11 cellular contexts compared by ENCODE assay signal in genomic region chr22:20431520-20432237, GRCh38. TPM values are rescaled to one million over a fixed set of nuclear protein-coding genes. Genes with fewer than 3 reads are reported as not detected.
DNase-seq lines count a peak whose midpoint lies in the region; ATAC-seq and TF ChIP-seq lines count a peak whose summit lies in the region.
"Had no signal": no experiment of that assay in that cellular context is flagged by ENCODE, and none has a peak within 500 bp of the region (broad histone marks: within the 10 kb centered on the region; RNA-seq: fewer than 3 reads in every experiment).

No MANE protein-coding gene starts in this region.

- intact Hi-C loops in Right ventricle myocardium inferior (cut with DNase I): no loop called here

- no peaks in the 10 kb centered on the region for H3K9me3 ChIP-seq in T-helper 17 cell (ENCODE audit: control insufficient read depth, low read length, poor library complexity, severe bottlenecking)
- no peaks in the 10 kb centered on the region for H3K9me3 ChIP-seq in iPS-18a (ENCODE audit: control insufficient read depth, low read depth, low read length)
- H3K9me3 ChIP-seq: adrenal gland, ovary had no signal

- peak overlapping the region; percentile 45 for H3K4me3 ChIP-seq in iPS-18a (ENCODE audit: low read length)
- peak overlapping the region in 6 of 7 experiments; percentile 16 to 31 (median 20) for H3K4me3 ChIP-seq in skin epidermis
- H3K4me3 ChIP-seq: ovary had no signal

- H3K27ac Mint-ChIP-seq in T-helper 17 cell: no peak overlapping the region

- peaks cover 22% of the 10 kb centered on the region for H3K4me1 Mint-ChIP-seq in T-helper 17 cell

- ATAC-seq in T-helper 17 cell: no peak
- ATAC-seq in HG03175 (IDR thresholded peaks at IDR 0.05; ENCODE audit: unreplicated experiment): no peak
- no peak for ATAC-seq in GM21576 (IDR thresholded peaks at IDR 0.05; ENCODE audit: unreplicated experiment)
- ATAC-seq in Right ventricle myocardium inferior: no peak

- TF ChIP-seq CTCF in GM13977 (IDR thresholded peaks at IDR 0.05; ENCODE audit: extremely low read depth, insufficient read depth, missing control alignments): no peak

- H3K27me3 Mint-ChIP-seq in T-helper 17 cell: peaks cover 32% of the 10 kb centered on the region

- H3K27ac ChIP-seq in iPS-18a (ENCODE audit: low read length): no peak overlapping the region
- no peak overlapping the region for H3K27ac ChIP-seq in skin epidermis
- H3K27ac ChIP-seq: adrenal gland, foreskin keratinocyte, ovary had no signal

- no peak overlapping the region for H3K9ac ChIP-seq in iPS-18a (ENCODE audit: low read length)

- no peaks in the 10 kb centered on the region for H3K36me3 ChIP-seq in iPS-18a (ENCODE audit: control insufficient read depth, low read depth, low read length)
- H3K36me3 ChIP-seq: adrenal gland, ovary had no signal

- H3K36me3 Mint-ChIP-seq in T-helper 17 cell (ENCODE audit: low read depth): peaks cover 3% of the 10 kb centered on the region

- H3K4me1 ChIP-seq in iPS-18a (ENCODE audit: control insufficient read depth, low read depth, low read length): peaks cover 10% of the 10 kb centered on the region
- H3K4me1 ChIP-seq: foreskin keratinocyte had no signal

- peaks cover 85% of the 10 kb centered on the region for H3K27me3 ChIP-seq in iPS-18a (ENCODE audit: control insufficient read depth, insufficient read depth, low read length)
- H3K27me3 ChIP-seq: ovary had no signal

- H3K4me3 Mint-ChIP-seq in T-helper 17 cell: peak overlapping the region; percentile 93

- in situ Hi-C loops in GM13977 (cut with MboI; ENCODE audit: low pct_unique_long_range_greater_than_20kb, low sequenced_read_pairs, unreplicated experiment): no loop called here

- DNase-seq in GM13977 (ENCODE audit: low spot score) (peak; percentile 53), T-helper 17 cell (no peak), Right ventricle myocardium inferior (ENCODE audit: missing footprints) (no peak)
- DNase-seq: GOT3 had no signal

RNA-seq across cellular contexts. Expression of gene SCARF2, which starts 5.9 kb away (rescaled TPM):
- total RNA-seq in T-helper 17 cell (1 to 10 TPM; 3.1 to 3.6 TPM), Right ventricle myocardium inferior (3.0 TPM)

RNA-seq across cellular contexts. Expression of gene ZNF74, which starts 37.7 kb away (rescaled TPM):
- 1 to 10 TPM; 5.2 to 5.6 TPM for total RNA-seq in T-helper 17 cell
- 6.3 TPM for total RNA-seq in Right ventricle myocardium inferior
